ENCODE assay signal across 15 cellular contexts in the genomic region with DNA sequence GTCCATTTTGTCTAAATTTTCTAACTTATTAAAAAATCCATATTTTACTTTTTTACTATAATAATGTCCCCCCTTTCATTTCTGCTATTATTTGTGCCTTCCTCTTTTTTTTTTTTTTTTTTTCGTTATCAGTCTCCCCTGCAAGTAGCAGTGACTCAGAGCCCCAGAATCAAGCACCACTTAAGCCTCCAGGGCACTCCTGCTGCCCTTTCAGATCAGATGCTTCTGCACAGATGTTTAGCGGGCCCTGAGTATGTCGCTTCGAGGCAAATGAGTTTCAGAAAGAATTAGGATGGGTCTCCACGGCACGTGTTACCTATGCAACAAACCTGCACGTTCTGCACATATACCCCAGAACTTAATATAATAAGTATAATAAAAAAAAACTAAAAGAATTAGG. TPM values are rescaled to one million over a fixed set of nuclear protein-coding genes. Genes with fewer than 3 reads are reported as not detected.
DNase-seq lines count a peak whose midpoint lies in the region; ATAC-seq, FAIRE-seq and TF ChIP-seq lines count a peak whose summit lies in the region.
"Had no signal": no experiment of that assay in that cellular context is flagged by ENCODE, and none has a peak within 500 bp of the region (broad histone marks: within the 10 kb centered on the region; RNA-seq: fewer than 3 reads in every experiment).

No MANE protein-coding gene starts in this region.

- H2AFZ ChIP-seq in HepG2 (ENCODE audit: low read length): no peak overlapping the region

- in situ Hi-C loops in HepG2 (cut with HindIII; ENCODE audit: extremely low pct_ligation_motif_present, low pct_unique_long_range_greater_than_20kb): loop anchor here (25.0 kb wide), 3 partner anchors 294 to 1194 kb away; no protein-coding TSS in a partner anchor

- DNase-seq in NCI-H2029 treated with DMSO at 0.1 percent for 48 hours (lab: John Stamatoyannopoulos, UW) (peak; percentile 0), NCI-H2029 (lab: John Stamatoyannopoulos, UW) (no peak), SJCRH30 (peak; percentile 53 to 70), lower lobe of right lung (no peak), HepG2 (ENCODE audit: low spot score) (no peak)
- DNase-seq in stimulated activated CD4-positive, alpha-beta T cell treated with anti-CD3 and anti-CD28 coated beads, Interleukin-4, amount 100 ng/mL, for 24 hours: no peak
- DNase-seq: 8988T, NCI-H446 had no signal

- H4K20me1 ChIP-seq in HepG2 (ENCODE audit: insufficient read depth, low read length): no peaks in the 10 kb centered on the region

- H3K27ac ChIP-seq in SJCRH30: no peak overlapping the region
- no peak overlapping the region for H3K27ac ChIP-seq in lower lobe of right lung
- no peak overlapping the region for H3K27ac ChIP-seq in HepG2 (ENCODE audit: extremely low read length, insufficient read depth, low read length)
- H3K27ac ChIP-seq: HL-60 had no signal

- no peak overlapping the region for H3K4me2 ChIP-seq in HepG2 (ENCODE audit: low read depth, low read length)

- CTCF ChIA-PET in HepG2 (lab: Yijun Ruan, JAX; ENCODE audit: low intra/inter-chr PET ratio, low total read pairs): no interaction called here

- H3K4me1 ChIP-seq in SJCRH30 (no peaks in the 10 kb centered on the region), lower lobe of right lung (no peaks in the 10 kb centered on the region), HepG2 (ENCODE audit: insufficient read depth, low read length) (peaks cover 24% of the 10 kb centered on the region; the same call in 1 of the 2 replicates)

- H3K27me3 ChIP-seq in SJCRH30 (no peaks in the 10 kb centered on the region), lower lobe of right lung (ENCODE audit: low read depth) (no peaks in the 10 kb centered on the region), HepG2 (ENCODE audit: control insufficient read depth in 1 of 2, insufficient read depth in 2 of 2, low read length in 2 of 2) (no peaks in the 10 kb centered on the region)

- H3K9me3 ChIP-seq in SJCRH30 (replicated peaks) (no peaks in the 10 kb centered on the region), lower lobe of right lung (no peaks in the 10 kb centered on the region), HepG2 (ENCODE audit: low read length) (no peaks in the 10 kb centered on the region)

- 94% methylated on average over 7 of the region's 7 CpGs for WGBS in HepG2 (ENCODE audit: low lambda C conversion rate)

- no peak for TF ChIP-seq EP300 in HepG2 (IDR thresholded peaks at IDR 0.05; ENCODE audit: low read depth in 2 of 2, low read length in 2 of 2)
- no peak for TF ChIP-seq EP300 in HepG2 (CRISPR knock-in tag; IDR thresholded peaks at IDR 0.05; ENCODE audit: borderline replicate concordance)

- TF ChIP-seq RAD21 in HepG2 (CRISPR knock-in tag; IDR thresholded peaks at IDR 0.05): no peak

- no peak for TF ChIP-seq POLR2A in HepG2 (IDR thresholded peaks at IDR 0.05; ENCODE audit: insufficient read depth in 1 of 2, low read depth in 2 of 2, low read length in 2 of 2)

- ATAC-seq in HG02885 (IDR thresholded peaks at IDR 0.05; ENCODE audit: poor library complexity, unreplicated experiment) (peak; percentile 40), lower lobe of right lung (peak; percentile 79 to 83), HG02981 (IDR thresholded peaks at IDR 0.05; ENCODE audit: unreplicated experiment) (no peak), HepG2 (no peak)
- ATAC-seq: esophagus mucosa; stimulated activated effector memory CD8-positive, alpha-beta T cell treated with anti-CD3 and anti-CD28 coated beads, Interleukin-12 subunit alpha, Interleukin-12 subunit beta, amount 100 ng/mL, for 72 hours had no signal

- FAIRE-seq in HepG2 (lab: Jason Lieb, UNC): no peak

- TF ChIP-seq CTCF in lower lobe of right lung (IDR thresholded peaks at IDR 0.05) (no peak), HepG2 (CRISPR knock-in tag; IDR thresholded peaks at IDR 0.05) (no peak)

- no TSS peak for BruUV-seq in HepG2 (replicated peaks; lab: Mats Ljungman, UMichigan)

- POLR2A ChIA-PET in HepG2 (lab: Yijun Ruan, JAX): no interaction called here

- H3K4me3 ChIP-seq in SJCRH30 (no peak overlapping the region), lower lobe of right lung (no peak overlapping the region), HepG2 (replicated peaks in 1 of 3; ENCODE audit: insufficient read depth in 1 of 3, low read depth in 2 of 3, low read length in 3 of 3) (no peak overlapping the region)

- no peak overlapping the region for H3K9ac ChIP-seq in HepG2 (ENCODE audit: insufficient read depth, low read depth, low read length)

- no peaks in the 10 kb centered on the region for H3K79me2 ChIP-seq in HepG2 (ENCODE audit: insufficient read depth, low read length)

- no peaks in the 10 kb centered on the region for H3K36me3 ChIP-seq in SJCRH30
- no peaks in the 10 kb centered on the region for H3K36me3 ChIP-seq in lower lobe of right lung
- H3K36me3 ChIP-seq in HepG2 (replicated peaks in 1 of 2; ENCODE audit: control insufficient read depth in 1 of 2, insufficient read depth in 2 of 2, low read length in 2 of 2): no peaks in the 10 kb centered on the region

- intact Hi-C loops in lower lobe of right lung (cut with DNase I) (no loop called here), HepG2 (cut with micrococcal nuclease; ENCODE audit: unreplicated experiment) (loop anchor here (5.0 to 10.0 kb wide), 4 partner anchors 194 to 1516 kb away; no protein-coding TSS in a partner anchor)

RNA-seq across cellular contexts. Expression of gene MED7, which starts 11.7 kb away (rescaled TPM):
- total RNA-seq in SJCRH30 (2014; rRNA removed; shearing (Covaris generic)): 14.0 and 16.4 TPM in 2 replicates
- total RNA-seq in lower lobe of right lung (11.2 TPM), HepG2 (2016; rRNA removed; fragmentation: Illumina TruSeq; extraction: Trizol) (9.2 and 10.0 TPM in 2 replicates)
- 4.4 and 5.5 TPM in 2 replicates for total RNA-seq in HepG2 (2016; cell fraction: cytosol; rRNA removed; fragmentation: Illumina TruSeq; extraction: Trizol; ENCODE audit: low read depth)
- 9.1 and 11.9 TPM in 2 replicates for total RNA-seq in HepG2 (2016; cell fraction: insoluble cytoplasmic fraction; rRNA removed; fragmentation: Illumina TruSeq; extraction: Trizol)
- 5.1 and 6.2 TPM in 2 replicates for total RNA-seq in HepG2 (2016; cell fraction: membrane; rRNA removed; fragmentation: Illumina TruSeq; extraction: Trizol)
- total RNA-seq in HepG2 (2016; cell fraction: nucleus; rRNA removed; fragmentation: Illumina TruSeq; extraction: Trizol): 8.1 and 8.9 TPM in 2 replicates
- polyA plus RNA-seq in HepG2 (2011; rRNA removed): 9.2 and 9.4 TPM in 2 replicates
- 3.4 and 5.4 TPM in 2 replicates for polyA plus RNA-seq in HepG2 (2011; cell fraction: cytosol; rRNA removed)
- 3.1 and 5.6 TPM in 2 replicates for polyA plus RNA-seq in HepG2 (2011; cell fraction: nucleus; rRNA removed)
- 8.0 and 8.8 TPM in 2 replicates for polyA plus RNA-seq in HepG2 (2012)
- polyA plus RNA-seq in HepG2 (2016; cell fraction: cytosol; fragmentation: Illumina TruSeq; extraction: Trizol; ENCODE audit: low read depth): 3.9 and 4.0 TPM in 2 replicates
- 10.5 and 10.9 TPM in 2 replicates for polyA plus RNA-seq in HepG2 (2016; cell fraction: insoluble cytoplasmic fraction; fragmentation: Illumina TruSeq; extraction: Trizol; ENCODE audit: low read depth)
- 3.2 and 4.6 TPM in 2 replicates for polyA plus RNA-seq in HepG2 (2016; cell fraction: membrane; fragmentation: Illumina TruSeq; extraction: Trizol; ENCODE audit: low read depth)
- polyA plus RNA-seq in HepG2 (2016; cell fraction: nucleus; fragmentation: Illumina TruSeq; extraction: Trizol; ENCODE audit: insufficient read depth, low read depth): 10.6 and 11.6 TPM in 2 replicates
- 3.2 and 3.3 TPM in 2 replicates for polyA minus RNA-seq in HepG2 (2011; rRNA and poly(A)+ RNA removed; ENCODE audit: low replicate concordance)
- 3.9 and 4.7 TPM in 2 replicates for polyA minus RNA-seq in HepG2 (2011; cell fraction: cytosol; rRNA and poly(A)+ RNA removed)
- 12.6 and 17.8 TPM in 2 replicates for polyA minus RNA-seq in HepG2 (2011; cell fraction: nucleus; rRNA and poly(A)+ RNA removed)

RNA-seq across cellular contexts. Expression of gene HAVCR2, which starts 22.1 kb away (rescaled TPM):
- total RNA-seq in SJCRH30 (2014; rRNA removed; shearing (Covaris generic)): 0.99 and 1.1 TPM in 2 replicates
- total RNA-seq in lower lobe of right lung: 33.8 TPM
- total RNA-seq in HepG2 (2016; rRNA removed; fragmentation: Illumina TruSeq; extraction: Trizol): 0.07 TPM in 1 of 2 replicates, not detected in the other
- not detected in 2 replicates for total RNA-seq in HepG2 (2016; cell fraction: cytosol; rRNA removed; fragmentation: Illumina TruSeq; extraction: Trizol; ENCODE audit: low read depth)
- total RNA-seq in HepG2 (2016; cell fraction: insoluble cytoplasmic fraction; rRNA removed; fragmentation: Illumina TruSeq; extraction: Trizol): not detected in 2 replicates
- total RNA-seq in HepG2 (2016; cell fraction: membrane; rRNA removed; fragmentation: Illumina TruSeq; extraction: Trizol): not detected in 2 replicates
- total RNA-seq in HepG2 (2016; cell fraction: nucleus; rRNA removed; fragmentation: Illumina TruSeq; extraction: Trizol): 0.13 TPM in 1 of 2 replicates, not detected in the other
- 0.16 and 1.4 TPM in 2 replicates for polyA plus RNA-seq in HepG2 (2011; rRNA removed)
- 0.23 and 0.74 TPM in 2 replicates for polyA plus RNA-seq in HepG2 (2011; cell fraction: cytosol; rRNA removed)
- 0.13 and 1.2 TPM in 2 replicates for polyA plus RNA-seq in HepG2 (2011; cell fraction: nucleus; rRNA removed)
- polyA plus RNA-seq in HepG2 (2012): 0.48 and 0.51 TPM in 2 replicates
- not detected in 2 replicates for polyA plus RNA-seq in HepG2 (2016; cell fraction: cytosol; fragmentation: Illumina TruSeq; extraction: Trizol; ENCODE audit: low read depth)
- 0.08 and 0.16 TPM in 2 replicates for polyA plus RNA-seq in HepG2 (2016; cell fraction: insoluble cytoplasmic fraction; fragmentation: Illumina TruSeq; extraction: Trizol; ENCODE audit: low read depth)
- polyA plus RNA-seq in HepG2 (2016; cell fraction: membrane; fragmentation: Illumina TruSeq; extraction: Trizol; ENCODE audit: low read depth): not detected in 2 replicates
- 0.15 and 0.30 TPM in 2 replicates for polyA plus RNA-seq in HepG2 (2016; cell fraction: nucleus; fragmentation: Illumina TruSeq; extraction: Trizol; ENCODE audit: insufficient read depth, low read depth)
- 0.08 and 0.26 TPM in 2 replicates for polyA minus RNA-seq in HepG2 (2011; rRNA and poly(A)+ RNA removed; ENCODE audit: low replicate concordance)
- polyA minus RNA-seq in HepG2 (2011; cell fraction: cytosol; rRNA and poly(A)+ RNA removed): 0.89 TPM in 1 of 2 replicates, not detected in the other
- 0.39 and 2.4 TPM in 2 replicates for polyA minus RNA-seq in HepG2 (2011; cell fraction: nucleus; rRNA and poly(A)+ RNA removed)

RNA-seq across cellular contexts. Expression of gene GARIN3, which starts 35.1 kb away (rescaled TPM):
- not detected in 2 replicates for total RNA-seq in SJCRH30 (2014; rRNA removed; shearing (Covaris generic))
- not detected for total RNA-seq in lower lobe of right lung
- not detected in 2 replicates for total RNA-seq in HepG2 (2016; rRNA removed; fragmentation: Illumina TruSeq; extraction: Trizol)
- total RNA-seq in HepG2 (2016; cell fraction: cytosol; rRNA removed; fragmentation: Illumina TruSeq; extraction: Trizol; ENCODE audit: low read depth): not detected in 2 replicates
- not detected in 2 replicates for total RNA-seq in HepG2 (2016; cell fraction: insoluble cytoplasmic fraction; rRNA removed; fragmentation: Illumina TruSeq; extraction: Trizol)
- not detected in 2 replicates for total RNA-seq in HepG2 (2016; cell fraction: membrane; rRNA removed; fragmentation: Illumina TruSeq; extraction: Trizol)
- total RNA-seq in HepG2 (2016; cell fraction: nucleus; rRNA removed; fragmentation: Illumina TruSeq; extraction: Trizol): not detected in 2 replicates
- polyA plus RNA-seq in HepG2 (2011; rRNA removed): not detected in 2 replicates
- not detected in 2 replicates for polyA plus RNA-seq in HepG2 (2011; cell fraction: cytosol; rRNA removed)
- not detected in 2 replicates for polyA plus RNA-seq in HepG2 (2011; cell fraction: nucleus; rRNA removed)
- polyA plus RNA-seq in HepG2 (2012): not detected in 2 replicates
- polyA plus RNA-seq in HepG2 (2016; cell fraction: cytosol; fragmentation: Illumina TruSeq; extraction: Trizol; ENCODE audit: low read depth): not detected in 2 replicates
- polyA plus RNA-seq in HepG2 (2016; cell fraction: insoluble cytoplasmic fraction; fragmentation: Illumina TruSeq; extraction: Trizol; ENCODE audit: low read depth): not detected in 2 replicates
- polyA plus RNA-seq in HepG2 (2016; cell fraction: membrane; fragmentation: Illumina TruSeq; extraction: Trizol; ENCODE audit: low read depth): not detected in 2 replicates
- polyA plus RNA-seq in HepG2 (2016; cell fraction: nucleus; fragmentation: Illumina TruSeq; extraction: Trizol; ENCODE audit: insufficient read depth, low read depth): not detected in 2 replicates
- polyA minus RNA-seq in HepG2 (2011; rRNA and poly(A)+ RNA removed; ENCODE audit: low replicate concordance): not detected in 2 replicates
- polyA minus RNA-seq in HepG2 (2011; cell fraction: cytosol; rRNA and poly(A)+ RNA removed): not detected in 2 replicates
- not detected in 2 replicates for polyA minus RNA-seq in HepG2 (2011; cell fraction: nucleus; rRNA and poly(A)+ RNA removed)
- total RNA-seq: esophagus mucosa, H4, skeletal muscle tissue had no signal

RNA-seq across cellular contexts. Expression of gene ITK, which starts 49.7 kb away (rescaled TPM):
- total RNA-seq in SJCRH30 (2014; rRNA removed; shearing (Covaris generic)): not detected in 2 replicates
- total RNA-seq in lower lobe of right lung: 6.3 TPM
- not detected in 2 replicates for total RNA-seq in HepG2 (2016; rRNA removed; fragmentation: Illumina TruSeq; extraction: Trizol)
- total RNA-seq in HepG2 (2016; cell fraction: cytosol; rRNA removed; fragmentation: Illumina TruSeq; extraction: Trizol; ENCODE audit: low read depth): not detected in 2 replicates
- total RNA-seq in HepG2 (2016; cell fraction: insoluble cytoplasmic fraction; rRNA removed; fragmentation: Illumina TruSeq; extraction: Trizol): not detected in 2 replicates
- not detected in 2 replicates for total RNA-seq in HepG2 (2016; cell fraction: membrane; rRNA removed; fragmentation: Illumina TruSeq; extraction: Trizol)
- total RNA-seq in HepG2 (2016; cell fraction: nucleus; rRNA removed; fragmentation: Illumina TruSeq; extraction: Trizol): not detected in 2 replicates
- polyA plus RNA-seq in HepG2 (2011; rRNA removed): 0.01 TPM in 1 of 2 replicates, not detected in the other
- not detected in 2 replicates for polyA plus RNA-seq in HepG2 (2011; cell fraction: cytosol; rRNA removed)
- polyA plus RNA-seq in HepG2 (2011; cell fraction: nucleus; rRNA removed): not detected in 2 replicates
- polyA plus RNA-seq in HepG2 (2012): not detected in 2 replicates
- polyA plus RNA-seq in HepG2 (2016; cell fraction: cytosol; fragmentation: Illumina TruSeq; extraction: Trizol; ENCODE audit: low read depth): not detected in 2 replicates
- polyA plus RNA-seq in HepG2 (2016; cell fraction: insoluble cytoplasmic fraction; fragmentation: Illumina TruSeq; extraction: Trizol; ENCODE audit: low read depth): not detected in 2 replicates
- polyA plus RNA-seq in HepG2 (2016; cell fraction: membrane; fragmentation: Illumina TruSeq; extraction: Trizol; ENCODE audit: low read depth): not detected in 2 replicates
- polyA plus RNA-seq in HepG2 (2016; cell fraction: nucleus; fragmentation: Illumina TruSeq; extraction: Trizol; ENCODE audit: insufficient read depth, low read depth): not detected in 2 replicates
- not detected in 2 replicates for polyA minus RNA-seq in HepG2 (2011; rRNA and poly(A)+ RNA removed; ENCODE audit: low replicate concordance)
- polyA minus RNA-seq in HepG2 (2011; cell fraction: cytosol; rRNA and poly(A)+ RNA removed): not detected in 2 replicates
- polyA minus RNA-seq in HepG2 (2011; cell fraction: nucleus; rRNA and poly(A)+ RNA removed): not detected in 2 replicates

Comparison
In these comparisons a context has a peak if more than half of its experiments do, and no peak if none do; other contexts are left out.
1. DNase-seq: peak in NCI-H2029 treated with DMSO at 0.1 percent for 48 hours (single experiment) and SJCRH30 (2 of 2); none in NCI-H2029 (single experiment), lower lobe of right lung (single experiment), stimulated activated CD4-positive, alpha-beta T cell treated with anti-CD3 and anti-CD28 coated beads, Interleukin-4, amount 100 ng/mL, for 24 hours (single experiment) and HepG2 (single experiment).
2. ATAC-seq: peak in HG02885 (single experiment) and lower lobe of right lung (2 of 2); none in HG02981 (single experiment) and HepG2 (single experiment).
3. RNA of gene HAVCR2, which starts 22.1 kb away (total RNA-seq): 33.8 TPM in lower lobe of right lung (single experiment); 0.99 to 1.1 TPM in SJCRH30 and 0.07 to 0.13 TPM in HepG2; every median in the first group is over 10 times any median in the second.